Comparison of ENCODE assay signal across 18 cellular contexts in the genomic region with DNA sequence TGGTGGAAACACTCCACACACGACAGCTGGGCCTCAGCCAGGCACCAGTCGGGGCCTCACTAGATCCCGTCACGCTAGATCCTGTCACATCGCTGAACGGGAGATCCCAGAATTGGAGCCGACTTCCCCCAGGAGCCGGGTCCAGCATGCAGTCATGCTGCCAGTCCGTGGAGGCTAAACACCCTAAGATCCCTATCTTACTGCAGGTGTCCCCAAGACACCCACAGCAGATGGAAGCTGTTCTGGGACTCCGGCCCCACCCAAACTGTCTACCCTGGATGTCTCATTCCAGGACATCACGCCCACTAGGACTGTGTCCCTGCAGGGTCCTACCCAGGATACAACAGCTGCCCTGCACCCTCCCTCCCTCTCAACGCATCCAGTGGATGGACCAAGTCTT. TPM values are rescaled to one million over a fixed set of nuclear protein-coding genes. Genes with fewer than 3 reads are reported as not detected.
DNase-seq lines count a peak whose midpoint lies in the region; ATAC-seq and TF ChIP-seq lines count a peak whose summit lies in the region.
"Had no signal": no experiment of that assay in that cellular context is flagged by ENCODE, and none has a peak within 500 bp of the region (broad histone marks: within the 10 kb centered on the region; RNA-seq: fewer than 3 reads in every experiment).

No MANE protein-coding gene starts in this region.

- H3K36me3 ChIP-seq in BLaER1 treated with 17β-estradiol and CSF1 and Interleukin-3, amounts not matched to agents 10 nM and 100 nM = peaks cover 0 to 23% (median 12%) of the 10 kb centered on the region in 11 experiments; a peak in 12 of 22 replicates
- H3K36me3 ChIP-seq in esophagus muscularis mucosa = no peaks in the 10 kb centered on the region
- no peaks in the 10 kb centered on the region for H3K36me3 ChIP-seq in left lung

- no peak overlapping the region for H3K4me3 ChIP-seq in BLaER1 treated with 17β-estradiol and CSF1 and Interleukin-3, amounts not matched to agents 10 nM and 100 nM
- H3K4me3 ChIP-seq in esophagus muscularis mucosa = no peak overlapping the region
- no peak overlapping the region for H3K4me3 ChIP-seq in left lung
- H3K4me3 ChIP-seq: A549 had no signal

- ATAC-seq in T-helper 17 cell (no peak), left lung (no peak)
- ATAC-seq: A549; CD8-positive, alpha-beta T cell; Right ventricle myocardium inferior had no signal

- H3K4me3 Mint-ChIP-seq in T-helper 17 cell (no peak overlapping the region), progenitor cell of endocrine pancreas (ENCODE audit: low read depth) (no peak overlapping the region)
- H3K4me3 Mint-ChIP-seq: CD8-positive, alpha-beta T cell had no signal

- H3K4me2 ChIP-seq in BLaER1 treated with 17β-estradiol and CSF1 and Interleukin-3, amounts not matched to agents 10 nM and 100 nM = peak overlapping the region in 6 of 11 experiments; percentile 13 to 57 (median 47); a peak in 8 of 22 replicates
- H3K4me2 ChIP-seq: A549 had no signal

- 99% methylated on average over 12 of the region's 12 CpGs for WGBS in esophagus muscularis mucosa

- no peaks in the 10 kb centered on the region for H3K9me3 Mint-ChIP-seq in progenitor cell of endocrine pancreas (ENCODE audit: low read depth)
- H3K9me3 Mint-ChIP-seq: CD8-positive, alpha-beta T cell had no signal

- H3K27me3 Mint-ChIP-seq in T-helper 17 cell (peaks cover 10% of the 10 kb centered on the region), progenitor cell of endocrine pancreas (no peaks in the 10 kb centered on the region)

- no peaks in the 10 kb centered on the region for H3K27me3 ChIP-seq in BLaER1 treated with 17β-estradiol and CSF1 and Interleukin-3, amounts not matched to agents 10 nM and 100 nM
- H3K27me3 ChIP-seq in esophagus muscularis mucosa (no peaks in the 10 kb centered on the region), left lung (no peaks in the 10 kb centered on the region)

- TF ChIP-seq EP300 in esophagus muscularis mucosa (IDR thresholded peaks at IDR 0.05) = no peak

- H4K20me1 ChIP-seq in BLaER1 treated with 17β-estradiol and CSF1 and Interleukin-3, amounts not matched to agents 10 nM and 100 nM = peaks cover 0 to 97% (median 5%) of the 10 kb centered on the region in 11 experiments; a peak in 9 of 22 replicates

- peak overlapping the region in 8 of 11 experiments; percentile 9 to 92 (median 76); a peak in 11 of 22 replicates for H3K27ac ChIP-seq in BLaER1 treated with 17β-estradiol and CSF1 and Interleukin-3, amounts not matched to agents 10 nM and 100 nM
- H3K27ac ChIP-seq in esophagus muscularis mucosa (replicated peaks in 1 of 4) = no peak overlapping the region
- H3K27ac ChIP-seq in left lung = peak overlapping the region in 1 of 2 donors; percentile 38
- H3K27ac ChIP-seq: A549 had no signal

- H3K9me3 ChIP-seq in BLaER1 treated with 17β-estradiol and CSF1 and Interleukin-3, amounts not matched to agents 10 nM and 100 nM (replicated peaks in 1 of 11) = peaks cover 0 to 3% (median 0%) of the 10 kb centered on the region in 11 experiments; a peak in 1 of 22 replicates
- H3K9me3 ChIP-seq in T-helper 17 cell (ENCODE audit: control insufficient read depth, low read length, poor library complexity, severe bottlenecking) (no peaks in the 10 kb centered on the region), esophagus muscularis mucosa (no peaks in the 10 kb centered on the region), left lung (no peaks in the 10 kb centered on the region)
- H3K9me3 ChIP-seq: A549 had no signal

- peaks cover 39 to 100% (median 85%) of the 10 kb centered on the region in 10 experiments for H3K4me1 ChIP-seq in BLaER1 treated with 17β-estradiol and CSF1 and Interleukin-3, amounts not matched to agents 10 nM and 100 nM
- H3K4me1 ChIP-seq in esophagus muscularis mucosa = peaks cover 17 to 70% (median 50%) of the 10 kb centered on the region in 4 donors
- peaks cover 0 to 84% of the 10 kb centered on the region in 2 donors for H3K4me1 ChIP-seq in left lung

- peak overlapping the region; percentile 29 for H3K27ac Mint-ChIP-seq in T-helper 17 cell
- peak overlapping the region; percentile 33 for H3K27ac Mint-ChIP-seq in progenitor cell of endocrine pancreas
- H3K27ac Mint-ChIP-seq: CD8-positive, alpha-beta T cell had no signal

- H3K36me3 Mint-ChIP-seq in T-helper 17 cell (ENCODE audit: low read depth) (peaks cover 2% of the 10 kb centered on the region), progenitor cell of endocrine pancreas (ENCODE audit: insufficient read depth) (peaks cover 18% of the 10 kb centered on the region)
- H3K36me3 Mint-ChIP-seq: CD8-positive, alpha-beta T cell had no signal

- no peak overlapping the region for H3K9ac ChIP-seq in BLaER1 treated with 17β-estradiol and CSF1 and Interleukin-3, amounts not matched to agents 10 nM and 100 nM

- DNase-seq in T-helper 17 cell (no peak), esophagus muscularis mucosa (ENCODE audit: extremely low spot score) (peak; percentile 57), progenitor cell of endocrine pancreas (ENCODE audit: low spot score, unreplicated experiment) (no peak), KG1 (lab: John Stamatoyannopoulos, UW) (no peak), left lung (no peak), NAMALWA (ENCODE audit: low spot score) (no peak), dermis blood vessel endothelial cell (no peak)
- DNase-seq: Calu3, NCI-H1048, NCI-H1436, NCI-H2029 treated with DMSO at 0.1 percent for 48 hours, NCI-H2171 treated with DMSO at 0.1 percent for 48 hours, NCI-H510A, NCI-H748 treated with DMSO at 0.1 percent for 48 hours had no signal

- intact Hi-C loops in esophagus muscularis mucosa (cut with DNase I) (no loop called here), left lung (cut with DNase I) (no loop called here)

- no peak for TF ChIP-seq POLR2A in esophagus muscularis mucosa (IDR thresholded peaks at IDR 0.05; ENCODE audit: low read depth)

- TF ChIP-seq CTCF in esophagus muscularis mucosa (IDR thresholded peaks at IDR 0.05) (no peak), progenitor cell of endocrine pancreas (IDR thresholded peaks at IDR 0.05; ENCODE audit: unreplicated experiment) (no peak), left lung (IDR thresholded peaks at IDR 0.05) (no peak)

- peaks cover 38% of the 10 kb centered on the region for H3K4me1 Mint-ChIP-seq in T-helper 17 cell
- H3K4me1 Mint-ChIP-seq in progenitor cell of endocrine pancreas (ENCODE audit: low read depth) = peaks cover 7% of the 10 kb centered on the region

RNA-seq across cellular contexts. Expression of a gene that starts 23.4 kb away (rescaled TPM):
- total RNA-seq in T-helper 17 cell (10 to 100 TPM; 16.5 to 29.6 TPM), esophagus muscularis mucosa (10 to 100 TPM; 28.5 to 44.9 (median 35.8) TPM), progenitor cell of endocrine pancreas (106 and 108 TPM in 2 replicates), left lung (10 to 100 TPM; 33.9 to 40.6 TPM), dermis blood vessel endothelial cell (12.3 and 13.2 TPM in 2 replicates)

Comparison
In these comparisons a context has a peak if more than half of its experiments do, and no peak if none do; other contexts are left out.
1. H3K27ac ChIP-seq: peak in BLaER1 treated with 17β-estradiol and CSF1 and Interleukin-3, amounts not matched to agents 10 nM and 100 nM (8 of 11); none in esophagus muscularis mucosa (0 of 4).